31 cellular contexts compared by ENCODE assay signal in genomic region chr17:72368191-72368590, GRCh38.
A peak's percentile ranks its signal among the peaks of the same experiment; 100 is the strongest.
DNase-seq lines count a peak whose midpoint lies in the region; ATAC-seq, FAIRE-seq and TF ChIP-seq lines count a peak whose summit lies in the region.
"Had no signal": no experiment of that assay in that cellular context is flagged by ENCODE, and none has a peak within 500 bp of the region (broad histone marks: within the 10 kb centered on the region; RNA-seq: fewer than 3 reads in every experiment).

No MANE protein-coding gene starts in this region.

- H2BK120ac ChIP-seq in mesendoderm (ENCODE audit: low read depth, low read length) = no peak overlapping the region

- intact Hi-C loops in K562 (cut with micrococcal nuclease) = no loop called here
- intact Hi-C loops in transverse colon (cut with DNase I; ENCODE audit: low total_unique reads) = no loop called here

- H3K9ac ChIP-seq in K562 (ENCODE audit: insufficient read depth in 1 of 2, low read depth in 2 of 2, low read length in 2 of 2) = no peak overlapping the region
- no peak overlapping the region for H3K9ac ChIP-seq in mesendoderm (ENCODE audit: low read length)
- H3K9ac ChIP-seq: BLaER1; BLaER1 treated with 17β-estradiol and CSF1 and Interleukin-3, amounts not matched to agents 10 nM and 100 nM had no signal

- no peak overlapping the region for H3K23ac ChIP-seq in mesendoderm (ENCODE audit: low read length)

- H3K36me3 ChIP-seq in HEK293 (ENCODE audit: control insufficient read depth in 2 of 2, insufficient read depth in 1 of 2, low read length in 2 of 2) (no peaks in the 10 kb centered on the region), K562 (ENCODE audit: control insufficient read depth, insufficient read depth, low read length) (no peaks in the 10 kb centered on the region), transverse colon (no peaks in the 10 kb centered on the region), mesendoderm (ENCODE audit: control insufficient read depth, insufficient read depth, low read length) (no peaks in the 10 kb centered on the region)
- H3K36me3 ChIP-seq: BE2C; BLaER1; BLaER1 treated with 17β-estradiol and CSF1 and Interleukin-3, amounts not matched to agents 10 nM and 100 nM had no signal

- no peak for TF ChIP-seq CTCF in HEK293 (tag by site-specific recombination; IDR thresholded peaks at IDR 0.05)
- TF ChIP-seq CTCF in K562 (IDR thresholded peaks at IDR 0.05 in 2 of 3, conservative IDR thresholded peaks at IDR 0.05 in 1 of 3; ENCODE audit: insufficient read depth in 2 of 3, low read depth in 1 of 3, low read length in 3 of 3) = no peak
- no peak for TF ChIP-seq CTCF in transverse colon (IDR thresholded peaks at IDR 0.05)

- POLR2A ChIA-PET in HEK293 (lab: Yijun Ruan, JAX) (interaction anchor here (0.7 kb wide), 1 partner anchor 247 kb away, joined by 3 read pairs; the partner anchor contains the start of gene SOX9), K562 (lab: Yijun Ruan, JAX) (no interaction called here)

- TF ChIP-seq EP300 in K562 (IDR thresholded peaks at IDR 0.05; ENCODE audit: low read length) (no peak), transverse colon (IDR thresholded peaks at IDR 0.05; ENCODE audit: low read depth) (no peak)

- H3K9me1 ChIP-seq in K562 (ENCODE audit: control insufficient read depth, insufficient read depth, low read length) = no peaks in the 10 kb centered on the region

- H4K8ac ChIP-seq in mesendoderm (ENCODE audit: low read depth, low read length) = no peak overlapping the region

- H3K4me2 ChIP-seq in K562 (ENCODE audit: insufficient read depth, low read length) (no peak overlapping the region), mesendoderm (ENCODE audit: low read length) (no peak overlapping the region)
- H3K4me2 ChIP-seq: A549; BLaER1; BLaER1 treated with 17β-estradiol and CSF1 and Interleukin-3, amounts not matched to agents 10 nM and 100 nM had no signal

- no peak overlapping the region for H3K56ac ChIP-seq in mesendoderm (ENCODE audit: low read length)

- no peak for ATAC-seq in K562
- ATAC-seq: A549; CD8-positive, alpha-beta T cell had no signal

- no peak overlapping the region for H3K27ac ChIP-seq in HEK293 (ENCODE audit: extremely low read depth, low read depth, low read length)
- H3K27ac ChIP-seq in K562 (ENCODE audit: extremely low read depth, low read depth, low read length) = no peak overlapping the region
- H3K27ac ChIP-seq in transverse colon = no peak overlapping the region
- no peak overlapping the region for H3K27ac ChIP-seq in mesendoderm (ENCODE audit: low read depth, low read length)
- H3K27ac ChIP-seq: 22Rv1; A549; BLaER1; BLaER1 treated with 17β-estradiol and CSF1 and Interleukin-3, amounts not matched to agents 10 nM and 100 nM; C4-2B had no signal

- H3K4me1 ChIP-seq in HEK293 (ENCODE audit: control insufficient read depth, insufficient read depth, low read length) (no peaks in the 10 kb centered on the region), K562 (replicated peaks in 1 of 2; ENCODE audit: control insufficient read depth in 2 of 2, insufficient read depth in 2 of 2, low read length in 2 of 2) (no peaks in the 10 kb centered on the region), transverse colon (no peaks in the 10 kb centered on the region), mesendoderm (ENCODE audit: control insufficient read depth, low read depth, low read length) (no peaks in the 10 kb centered on the region)
- H3K4me1 ChIP-seq: BLaER1; BLaER1 treated with 17β-estradiol and CSF1 and Interleukin-3, amounts not matched to agents 10 nM and 100 nM; Caco-2 had no signal

- WGBS in K562 (ENCODE audit: insufficient coverage, low coverage, missing lambda C conversion rate) = 6% methylated on average over 3 of the region's 4 CpGs
- WGBS in transverse colon (ENCODE audit: low coverage in 1 of 2), 2 donors = 92% methylated on average over 4 of the region's 4 CpGs; no CpG with 5 or more reads in 1 of the 2 donors
- WGBS in mesendoderm (ENCODE audit: extremely low coverage, insufficient coverage, low lambda C conversion rate) = no CpG with 5 or more reads among the region's 4 CpGs

- FAIRE-seq in K562 (lab: Jason Lieb, UNC) = no peak
- FAIRE-seq: A204.1, D721Med had no signal

- no peaks in the 10 kb centered on the region for H3K79me2 ChIP-seq in K562 (ENCODE audit: control insufficient read depth, insufficient read depth, low read length)
- no peaks in the 10 kb centered on the region for H3K79me2 ChIP-seq in mesendoderm (ENCODE audit: control insufficient read depth, insufficient read depth, low read length)

- DNase-seq in K562 (ENCODE audit: extremely low read depth in 1 of 4, low spot score in 3 of 4) = no peak
- no peak for DNase-seq in transverse colon
- no peak for DNase-seq in mesendoderm
- DNase-seq: 8988T; ACHN; AML-193; BE2C; C1 segment of cervical spinal cord; Caco-2; Calu3; CD4-positive, alpha-beta memory T cell; CD4-positive, alpha-beta T cell; CD4-positive, CD25-positive, alpha-beta regulatory T cell; CD8-positive, alpha-beta memory T cell; CD8-positive, alpha-beta T cell; COR-L47; DMS 273 treated with DMSO at 0.1 percent for 48 hours; DMS153; DMS53; DMS79; DMS79 treated with DMSO at 0.1 percent for 48 hours; DND-41; EL had no signal

- in situ Hi-C loops in K562 (cut with MboI) = no loop called here
- in situ Hi-C loops in transverse colon (cut with MboI; ENCODE audit: low pct_ligation_motif_present in 1 of 4, low pct_unique_long_range_greater_than_20kb in 1 of 4, low sequenced_read_pairs in 3 of 4) = no loop called here

- no peak overlapping the region for H3K4ac ChIP-seq in mesendoderm (ENCODE audit: low read depth, low read length)

- no peak overlapping the region for H4K5ac ChIP-seq in mesendoderm (ENCODE audit: low read length)

- H3K18ac ChIP-seq in mesendoderm (ENCODE audit: low read length) = no peak overlapping the region

- H2AK5ac ChIP-seq in mesendoderm (ENCODE audit: low read length) = no peak overlapping the region

- H3K9me3 ChIP-seq in HEK293 (ENCODE audit: control insufficient read depth, insufficient read depth, low read depth, low read length) = no peaks in the 10 kb centered on the region
- no peaks in the 10 kb centered on the region for H3K9me3 ChIP-seq in K562 (replicated peaks; ENCODE audit: control insufficient read depth, insufficient read depth, low read depth, low read length)
- H3K9me3 ChIP-seq in transverse colon = no peaks in the 10 kb centered on the region
- H3K9me3 ChIP-seq: A549, BE2C, BLaER1 had no signal

- CTCF ChIA-PET in HEK293 (lab: Yijun Ruan, JAX) (no interaction called here), K562 (lab: Yijun Ruan, JAX; ENCODE audit: low intra/inter-chr PET ratio) (no interaction called here)

- TF ChIP-seq POLR2A in K562 (conservative IDR thresholded peaks at IDR 0.05) = no peak
- no peak for TF ChIP-seq POLR2A in transverse colon (IDR thresholded peaks at IDR 0.05)

- no peak overlapping the region for H2BK15ac ChIP-seq in mesendoderm (replicated peaks; ENCODE audit: low read depth)

- H3K4me3 ChIP-seq in HEK293 (ENCODE audit: low read depth, low read length) (no peak overlapping the region), K562 (no peak overlapping the region), transverse colon (no peak overlapping the region), mesendoderm (ENCODE audit: low read length) (no peak overlapping the region)
- H3K4me3 ChIP-seq: A549; BLaER1; BLaER1 treated with 17β-estradiol and CSF1 and Interleukin-3, amounts not matched to agents 10 nM and 100 nM had no signal

- TF ChIP-seq RAD21 in K562 (CRISPR knock-in tag; conservative IDR thresholded peaks at IDR 0.05 in 1 of 2, IDR thresholded peaks at IDR 0.05 in 1 of 2) = no peak

- H3K79me1 ChIP-seq in mesendoderm (ENCODE audit: low read length) = no peaks in the 10 kb centered on the region

- no peak overlapping the region for H2BK5ac ChIP-seq in mesendoderm (ENCODE audit: low read length)

- H2AFZ ChIP-seq in K562 (ENCODE audit: low read depth, low read length) = no peak overlapping the region

- BruUV-seq in K562 (replicated peaks; lab: Mats Ljungman, UMichigan) = no TSS peak

- H4K20me1 ChIP-seq in K562 (replicated peaks; ENCODE audit: control insufficient read depth, insufficient read depth, low read length) = no peaks in the 10 kb centered on the region
- H4K20me1 ChIP-seq: BLaER1; BLaER1 treated with 17β-estradiol and CSF1 and Interleukin-3, amounts not matched to agents 10 nM and 100 nM had no signal

- H3K27me3 ChIP-seq in K562 (ENCODE audit: control insufficient read depth in 2 of 2, insufficient read depth in 2 of 2, low read length in 2 of 2) (no peaks in the 10 kb centered on the region; a peak in 1 of 5 replicates), transverse colon (no peaks in the 10 kb centered on the region), mesendoderm (ENCODE audit: insufficient read depth, low read length, poor library complexity) (no peaks in the 10 kb centered on the region)
- H3K27me3 ChIP-seq: BE2C; BLaER1; BLaER1 treated with 17β-estradiol and CSF1 and Interleukin-3, amounts not matched to agents 10 nM and 100 nM had no signal

TF ChIP-seq in K562, 482 proteins besides CTCF, POLR2A, EP300 and RAD21 (continues in another document):
- TF ChIP-seq ZNF79 (CRISPR knock-in tag; IDR thresholded peaks at IDR 0.05; ENCODE audit: low read depth) (no peak), PRDM10 (IDR thresholded peaks at IDR 0.05; ENCODE audit: partially characterized antibody) (peak; percentile 64), NR1H2 (CRISPR knock-in tag; IDR thresholded peaks at IDR 0.05) (no peak)

Comparison
In these comparisons a context has a peak if more than half of its experiments do, and no peak if none do; other contexts are left out.
1. Of the 44 proteins assayed by ChIP-seq in both K562 and HEK293: peak only in K562: none; only in HEK293: none; in both: PRDM10; in neither: 43.